In genomic region chr19:18952364-18953003, GRCh38 we compare ENCODE assay signal across 3 cellular contexts. TPM values are rescaled to one million over a fixed set of nuclear protein-coding genes. Genes with fewer than 3 reads are reported as not detected.
"Had no signal": no experiment of that assay in that cellular context is flagged by ENCODE, and none has a peak within 500 bp of the region (broad histone marks: within the 10 kb centered on the region; RNA-seq: fewer than 3 reads in every experiment).

No MANE protein-coding gene starts in this region.

RNA-seq across cellular contexts. Expression of gene CERS1, which starts 56.5 kb away (rescaled TPM):
- total RNA-seq: natural killer cell treated with Interleukin-12 subunit alpha and Interleukin-12 subunit beta and Interleukin-15 and Interleukin-18, amount 100 ng/mL, for 72 hours; right lobe of liver; upper lobe of right lung had no signal
